ENCODE assay signal across 4 cellular contexts in the genomic region with DNA sequence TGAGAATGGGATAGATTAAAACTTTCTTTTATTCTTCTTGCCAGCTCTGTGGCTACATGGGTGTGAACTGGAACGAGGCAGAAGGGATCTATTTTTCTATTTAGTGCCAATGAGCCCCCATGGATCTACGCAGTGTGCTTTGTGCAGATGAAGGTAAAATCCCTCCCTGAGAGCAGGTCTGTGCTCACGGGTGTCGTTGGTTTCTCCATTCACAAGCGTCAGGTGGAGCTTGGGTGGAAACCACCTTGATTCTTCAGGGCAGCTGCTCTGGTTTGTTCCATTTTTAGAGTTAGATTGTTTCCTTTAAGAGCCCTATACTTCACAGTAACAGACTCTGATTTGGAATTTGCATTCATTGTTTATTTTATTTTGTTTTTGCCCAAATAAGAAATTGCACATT. TPM values are rescaled to one million over a fixed set of nuclear protein-coding genes. Genes with fewer than 3 reads are reported as not detected.
DNase-seq lines count a peak whose midpoint lies in the region; ATAC-seq, FAIRE-seq and TF ChIP-seq lines count a peak whose summit lies in the region.
"Not testable (repeated sequence)": the region's sequence is repeated elsewhere in the genome, so short reads cannot be mapped to it uniquely, and the experiment has no call there.

No MANE protein-coding gene starts in this region.

- not testable (repeated sequence) for H3K9ac ChIP-seq in astrocyte (ENCODE audit: low read length)

- H3K4me1 Mint-ChIP-seq in astrocyte (ENCODE audit: low read depth, unreplicated experiment); nephron: not testable (repeated sequence)

- not testable (repeated sequence) for H3K9me3 ChIP-seq in astrocyte (ENCODE audit: insufficient read depth, low read depth, low read length)

- TF ChIP-seq CTCF in astrocyte (IDR thresholded peaks at IDR 0.05; ENCODE audit: insufficient read depth, low read depth, low read length); nephron (IDR thresholded peaks at IDR 0.05; ENCODE audit: unreplicated experiment in 3 of 3): not testable (repeated sequence)

- peaks cover 58% of the 10 kb centered on the region for H3K27me3 Mint-ChIP-seq in astrocyte (ENCODE audit: low read depth, unreplicated experiment)
- peaks cover 85% of the 10 kb centered on the region for H3K27me3 Mint-ChIP-seq in nephron (ENCODE audit: low read depth)

- peak; percentile 10 for DNase-seq in NCI-H526 treated with DMSO at 0.1 percent for 48 hours (lab: John Stamatoyannopoulos, UW)
- DNase-seq in astrocyte (ENCODE audit: low read depth); left lobe of liver (ENCODE audit: low spot score): not testable (repeated sequence)

- not testable (repeated sequence) for H3K4me3 ChIP-seq in astrocyte (ENCODE audit: insufficient read depth, low read depth, low read length)

- ATAC-seq in left lobe of liver: peak; percentile 9

- not testable (repeated sequence) for H3K27ac ChIP-seq in astrocyte (ENCODE audit: low read depth, low read length)

- not testable (repeated sequence) for H2AFZ ChIP-seq in astrocyte (ENCODE audit: low read depth, low read length)

- not testable (repeated sequence) for H3K4me1 ChIP-seq in astrocyte (ENCODE audit: insufficient read depth, low read length)

- not testable (repeated sequence) for H3K27ac Mint-ChIP-seq in astrocyte (ENCODE audit: unreplicated experiment)
- peak overlapping the region in 2 of 3 experiments; percentile 17 to 71 for H3K27ac Mint-ChIP-seq in nephron

- H3K36me3 ChIP-seq in astrocyte (ENCODE audit: insufficient read depth, low read length): not testable (repeated sequence)

- H3K79me2 ChIP-seq in astrocyte (ENCODE audit: insufficient read depth, low read length): not testable (repeated sequence)

- H3K4me2 ChIP-seq in astrocyte (ENCODE audit: low read length): not testable (repeated sequence)

- not testable (repeated sequence) for FAIRE-seq in astrocyte (lab: Jason Lieb, UNC)

- H3K27me3 ChIP-seq in astrocyte (ENCODE audit: insufficient read depth, low read length): peaks cover 41% of the 10 kb centered on the region

- H3K36me3 Mint-ChIP-seq in astrocyte (ENCODE audit: low read depth, unreplicated experiment); nephron (ENCODE audit: low read depth): not testable (repeated sequence)

- H3K9me3 Mint-ChIP-seq in astrocyte (ENCODE audit: unreplicated experiment); nephron: not testable (repeated sequence)

- H4K20me1 ChIP-seq in astrocyte (ENCODE audit: insufficient read depth, low read length): not testable (repeated sequence)

- H3K4me3 Mint-ChIP-seq in astrocyte (ENCODE audit: unreplicated experiment): peak overlapping the region; percentile 50
- not testable (repeated sequence) for H3K4me3 Mint-ChIP-seq in nephron

RNA-seq across cellular contexts. Expression of gene BICD2, which starts 31.0 kb away (rescaled TPM):
- total RNA-seq in astrocyte: 45.9 and 48.2 TPM in 2 replicates
- 8.0 TPM for total RNA-seq in left lobe of liver
